ENCODE assay signal across 10 cellular contexts in genomic region chr2:160432633-160433032, GRCh38.
DNase-seq lines count a peak whose midpoint lies in the region; TF ChIP-seq lines count a peak whose summit lies in the region.
"Had no signal": no experiment of that assay in that cellular context is flagged by ENCODE, and none has a peak within 500 bp of the region (broad histone marks: within the 10 kb centered on the region; RNA-seq: fewer than 3 reads in every experiment).

No MANE protein-coding gene starts in this region.

- TF ChIP-seq CTCF in OCI-LY1 (IDR thresholded peaks at IDR 0.05; ENCODE audit: low read length) = peak; percentile 12; the same call in 1 of the 2 replicates
- no peak for TF ChIP-seq CTCF in epithelial cell of esophagus (IDR thresholded peaks at IDR 0.05; ENCODE audit: insufficient read depth, low read depth, low read length, missing control alignments)
- TF ChIP-seq CTCF in osteoblast (IDR thresholded peaks at IDR 0.05; ENCODE audit: extremely low read depth, low read depth, low read length) = no peak

- H3K79me2 ChIP-seq in OCI-LY1 (ENCODE audit: insufficient read depth, low read length) (no peaks in the 10 kb centered on the region), osteoblast (ENCODE audit: insufficient read depth, low read length) (peaks cover 53% of the 10 kb centered on the region)

- no peaks in the 10 kb centered on the region for H3K9me3 Mint-ChIP-seq in immature natural killer cell

- no peak overlapping the region for H3K4me2 ChIP-seq in OCI-LY1 (ENCODE audit: low read length)
- H3K4me2 ChIP-seq in osteoblast (ENCODE audit: insufficient read depth, low read length) = no peak overlapping the region

- H4K20me1 ChIP-seq in OCI-LY1 (ENCODE audit: insufficient read depth, low read length) = no peaks in the 10 kb centered on the region
- peaks cover 6% of the 10 kb centered on the region for H4K20me1 ChIP-seq in osteoblast (ENCODE audit: insufficient read depth, low read length)

- no peak overlapping the region for H3K4me3 ChIP-seq in OCI-LY1 (ENCODE audit: low read depth, low read length, poor library complexity, severe bottlenecking)
- H3K4me3 ChIP-seq in epithelial cell of esophagus (ENCODE audit: low read length) = no peak overlapping the region
- no peak overlapping the region for H3K4me3 ChIP-seq in osteoblast (ENCODE audit: insufficient read depth, low read length)

- H3K36me3 ChIP-seq in OCI-LY1 (ENCODE audit: insufficient read depth, low read length) (no peaks in the 10 kb centered on the region), osteoblast (ENCODE audit: insufficient read depth, low read length) (peaks cover 11% of the 10 kb centered on the region)

- no peaks in the 10 kb centered on the region for H3K27me3 ChIP-seq in OCI-LY1 (ENCODE audit: insufficient read depth, low read length)
- no peaks in the 10 kb centered on the region for H3K27me3 ChIP-seq in osteoblast (ENCODE audit: insufficient read depth, low read length)

- H3K9me2 ChIP-seq in OCI-LY1 (ENCODE audit: low read depth, low read length) = no peaks in the 10 kb centered on the region

- no peaks in the 10 kb centered on the region for H3K9me3 ChIP-seq in OCI-LY1 (ENCODE audit: low read length)
- H3K9me3 ChIP-seq in osteoblast (ENCODE audit: low read depth, low read length) = no peaks in the 10 kb centered on the region

- H3K4me1 Mint-ChIP-seq in immature natural killer cell = peaks cover 20 to 34% of the 10 kb centered on the region in 2 donors

- H3K4me1 ChIP-seq in OCI-LY1 (ENCODE audit: insufficient read depth, low read length, severe bottlenecking) (peaks cover 15% of the 10 kb centered on the region), osteoblast (ENCODE audit: insufficient read depth, low read length) (peaks cover 38% of the 10 kb centered on the region)

- H3K27me3 Mint-ChIP-seq in immature natural killer cell (ENCODE audit: low read depth in 3 of 3) = no peaks in the 10 kb centered on the region

- H3F3A ChIP-seq in OCI-LY1 (ENCODE audit: insufficient read depth, low read length) = no peaks in the 10 kb centered on the region

- H3K9ac ChIP-seq in OCI-LY1 (ENCODE audit: low read length) = no peak overlapping the region

- H3K4me3 Mint-ChIP-seq in immature natural killer cell = no peak overlapping the region

- H3K36me3 Mint-ChIP-seq in immature natural killer cell = no peaks in the 10 kb centered on the region

- no peak overlapping the region for H3K27ac ChIP-seq in OCI-LY1 (ENCODE audit: low read depth, low read length, poor library complexity, severe bottlenecking)
- H3K27ac ChIP-seq in osteoblast (ENCODE audit: low read depth, low read length) = peak overlapping the region; percentile 19
- H3K27ac ChIP-seq: VCaP had no signal

- H3K27ac Mint-ChIP-seq in immature natural killer cell = no peak overlapping the region

- H2AFZ ChIP-seq in OCI-LY1 (ENCODE audit: low read length) = no peak overlapping the region
- no peak overlapping the region for H2AFZ ChIP-seq in osteoblast (ENCODE audit: low read length)

- DNase-seq in EL (peak; percentile 86), epithelial cell of esophagus (ENCODE audit: low read depth) (peak; percentile 93), osteoblast (ENCODE audit: insufficient read length, low spot score, missing footprints) (peak; percentile 80), immature natural killer cell (no peak), HUDEP-2 (lab: John Stamatoyannopoulos, UW; ENCODE audit: unreplicated experiment in 76 of 76) (no peak), NCI-H1092 treated with DMSO at 0.1 percent for 48 hours (lab: John Stamatoyannopoulos, UW) (no peak)
- DNase-seq in stimulated activated CD4-positive, alpha-beta T cell treated with anti-CD3 and anti-CD28 coated beads, Interleukin-4, amount 100 ng/mL, for 4 hours = no peak
- DNase-seq: occipital lobe had no signal

Comparison
In these comparisons a context has a peak if more than half of its experiments do, and no peak if none do; other contexts are left out.
1. DNase-seq: peak in EL (single experiment), epithelial cell of esophagus (single experiment) and osteoblast (single experiment); none in stimulated activated CD4-positive, alpha-beta T cell treated with anti-CD3 and anti-CD28 coated beads, Interleukin-4, amount 100 ng/mL, for 4 hours (0 of 2), immature natural killer cell (0 of 3), HUDEP-2 (0 of 76) and NCI-H1092 treated with DMSO at 0.1 percent for 48 hours (single experiment).